In genomic region chr9:5321058-5321457, GRCh38 we compare ENCODE assay signal across 14 cellular contexts. TPM values are rescaled to one million over a fixed set of nuclear protein-coding genes. Genes with fewer than 3 reads are reported as not detected.
DNase-seq lines count a peak whose midpoint lies in the region; ATAC-seq and TF ChIP-seq lines count a peak whose summit lies in the region.
"Had no signal": no experiment of that assay in that cellular context is flagged by ENCODE, and none has a peak within 500 bp of the region (broad histone marks: within the 10 kb centered on the region; RNA-seq: fewer than 3 reads in every experiment).

No MANE protein-coding gene starts in this region.

- ATAC-seq in IMR-90 (ENCODE audit: low read depth): no peak
- ATAC-seq: gastroesophageal sphincter had no signal

- CTCF ChIA-PET in IMR-90 (lab: Yijun Ruan, JAX): interaction anchor here (1.1 to 1.5 kb wide), 3 partner anchors 31 to 280 kb away, joined by 3 to 4 read pairs (median 3); no protein-coding TSS in a partner anchor

- TF ChIP-seq POLR2A in IMR-90 (IDR thresholded peaks at IDR 0.05; ENCODE audit: low read depth, low read length): no peak

- no peaks in the 10 kb centered on the region for H3K9me2 ChIP-seq in hepatocyte (replicated peaks; ENCODE audit: insufficient read depth)
- no peaks in the 10 kb centered on the region for H3K9me2 ChIP-seq in Karpas-422 (replicated peaks; ENCODE audit: insufficient read depth, low read length)

- POLR2A ChIA-PET in IMR-90 (lab: Charles Lee; ENCODE audit: unreplicated experiment): no interaction called here

- H3K79me1 ChIP-seq in IMR-90 (ENCODE audit: low read depth in 1 of 2, low read length in 2 of 2) (no peaks in the 10 kb centered on the region), mesendoderm (ENCODE audit: low read length) (no peaks in the 10 kb centered on the region)

- H3K36me3 ChIP-seq in IMR-90 (ENCODE audit: control insufficient read depth, insufficient read depth, low read length): no peaks in the 10 kb centered on the region
- H3K36me3 ChIP-seq in brain microvascular endothelial cell (replicated peaks): no peaks in the 10 kb centered on the region
- H3K36me3 ChIP-seq in mesendoderm (ENCODE audit: control insufficient read depth, insufficient read depth, low read length): no peaks in the 10 kb centered on the region
- H3K36me3 ChIP-seq in hepatocyte (replicated peaks; ENCODE audit: insufficient read depth, low read depth): no peaks in the 10 kb centered on the region
- H3K36me3 ChIP-seq in tibial artery: no peaks in the 10 kb centered on the region
- H3K36me3 ChIP-seq in WERI-Rb-1: no peaks in the 10 kb centered on the region
- no peaks in the 10 kb centered on the region for H3K36me3 ChIP-seq in Karpas-422 (ENCODE audit: insufficient read depth, low read length)
- H3K36me3 ChIP-seq: gastroesophageal sphincter had no signal

- H4K5ac ChIP-seq in IMR-90 (ENCODE audit: low read depth, low read length) (no peak overlapping the region), mesendoderm (ENCODE audit: low read length) (no peak overlapping the region)

- intact Hi-C loops in IMR-90 (cut with micrococcal nuclease) (no loop called here), tibial artery (cut with DNase I; ENCODE audit: low total_unique reads) (loop anchor here (2.0 kb wide), 1 partner anchor 44 kb away; no protein-coding TSS in a partner anchor)

- no peak overlapping the region for H2AK9ac ChIP-seq in IMR-90 (replicated peaks; ENCODE audit: low read depth, low read length, poor library complexity)

- H3K4me2 ChIP-seq in IMR-90 (ENCODE audit: low read depth, low read length): no peak overlapping the region
- no peak overlapping the region for H3K4me2 ChIP-seq in mesendoderm (ENCODE audit: low read length)
- H3K4me2 ChIP-seq in hepatocyte: no peak overlapping the region
- no peak overlapping the region for H3K4me2 ChIP-seq in Karpas-422 (ENCODE audit: low read depth, low read length, poor library complexity, severe bottlenecking)

- dilution Hi-C loops in IMR-90 (cut with HindIII; ENCODE audit: low sequenced_read_pairs, unreplicated experiment): no loop called here

- no peak overlapping the region for H4K91ac ChIP-seq in IMR-90 (ENCODE audit: insufficient read depth, low read depth, low read length)

- no peaks in the 10 kb centered on the region for H3K79me2 ChIP-seq in mesendoderm (ENCODE audit: control insufficient read depth, insufficient read depth, low read length)
- no peaks in the 10 kb centered on the region for H3K79me2 ChIP-seq in hepatocyte
- H3K79me2 ChIP-seq in Karpas-422 (ENCODE audit: low read length): no peaks in the 10 kb centered on the region

- no peaks in the 10 kb centered on the region for H3K9me1 ChIP-seq in IMR-90 (ENCODE audit: insufficient read depth, low read length)

- H4K20me1 ChIP-seq in IMR-90 (ENCODE audit: insufficient read depth, low read length) (no peaks in the 10 kb centered on the region), hepatocyte (ENCODE audit: insufficient read depth, poor library complexity, severe bottlenecking) (no peaks in the 10 kb centered on the region), Karpas-422 (ENCODE audit: insufficient read depth, low read depth, low read length) (no peaks in the 10 kb centered on the region)

- DNase-seq in GM12865 (ENCODE audit: low read depth) (peak; percentile 5), IMR-90 (peak; percentile 22), brain microvascular endothelial cell (no peak), mesendoderm (peak; percentile 11), hepatocyte (ENCODE audit: low spot score) (no peak), tibial artery (no peak), WERI-Rb-1 (no peak), Karpas-422 (no peak)
- DNase-seq: islet precursor cell; NCI-H345; stimulated activated CD4-positive, alpha-beta T cell treated with anti-CD3 and anti-CD28 coated beads, Interleukin-12 subunit alpha, Interleukin-12 subunit beta, amount 100 ng/mL, for 4 hours; T-cell had no signal

- H3K9me3 ChIP-seq in IMR-90 (ENCODE audit: control insufficient read depth, insufficient read depth, low read length): no peaks in the 10 kb centered on the region
- H3K9me3 ChIP-seq in hepatocyte (ENCODE audit: low read depth): no peaks in the 10 kb centered on the region
- peaks cover 0 to 6% (median 0%) of the 10 kb centered on the region in 3 donors for H3K9me3 ChIP-seq in tibial artery
- no peaks in the 10 kb centered on the region for H3K9me3 ChIP-seq in WERI-Rb-1 (ENCODE audit: severe bottlenecking)
- 0 out of 2 replicates have a peak, but pooled peaks cover 3% of the 10 kb centered on the region for H3K9me3 ChIP-seq in Karpas-422 (ENCODE audit: low read length)
- H3K9me3 ChIP-seq: gastroesophageal sphincter had no signal

- in situ Hi-C loops in IMR-90 (cut with MboI; ENCODE audit: low sequenced_read_pairs) (no loop called here), brain microvascular endothelial cell (cut with HindIII; ENCODE audit: low pct_ligation_motif_present, low sequenced_read_pairs) (no loop called here)

- no peak for TF ChIP-seq CTCF in GM12865 (IDR thresholded peaks at IDR 0.05; ENCODE audit: insufficient read depth, low read depth, low read length, missing control alignments)
- peak; percentile 24; the same call in 1 of the 2 replicates for TF ChIP-seq CTCF in IMR-90 (conservative IDR thresholded peaks at IDR 0.05; ENCODE audit: low read depth, low read length)
- peak; percentile 10 for TF ChIP-seq CTCF in brain microvascular endothelial cell (IDR thresholded peaks at IDR 0.05; ENCODE audit: low read depth, low read length, missing control alignments)
- TF ChIP-seq CTCF in hepatocyte (IDR thresholded peaks at IDR 0.05; ENCODE audit: poor library complexity): no peak
- no peak for TF ChIP-seq CTCF in tibial artery (IDR thresholded peaks at IDR 0.05)
- no peak for TF ChIP-seq CTCF in WERI-Rb-1 (IDR thresholded peaks at IDR 0.05; ENCODE audit: low read depth, low read length)

- H2BK15ac ChIP-seq in IMR-90 (ENCODE audit: low read depth, low read length) (no peak overlapping the region), mesendoderm (replicated peaks; ENCODE audit: low read depth) (no peak overlapping the region)

- no peak for TF ChIP-seq RAD21 in IMR-90 (IDR thresholded peaks at IDR 0.05; ENCODE audit: low read length)

- no TSS peak for BruUV-seq in IMR-90 (replicated peaks; lab: Mats Ljungman, UMichigan)

- H2BK20ac ChIP-seq in IMR-90 (ENCODE audit: low read depth, low read length): no peak overlapping the region

- no peak overlapping the region for H4K8ac ChIP-seq in IMR-90 (ENCODE audit: low read depth in 2 of 2, low read length in 2 of 2)
- H4K8ac ChIP-seq in mesendoderm (ENCODE audit: low read depth, low read length): no peak overlapping the region

- H3K18ac ChIP-seq in IMR-90 (ENCODE audit: low read depth, low read length): no peak overlapping the region
- no peak overlapping the region for H3K18ac ChIP-seq in mesendoderm (ENCODE audit: low read length)

- no peak overlapping the region for H3K14ac ChIP-seq in IMR-90 (replicated peaks; ENCODE audit: low read depth, low read length)

- H2AK5ac ChIP-seq in IMR-90 (ENCODE audit: low read depth, low read length) (no peak overlapping the region), mesendoderm (ENCODE audit: low read length) (no peak overlapping the region)

- H2BK5ac ChIP-seq in IMR-90 (ENCODE audit: low read depth, low read length, poor library complexity, severe bottlenecking): no peak overlapping the region
- no peak overlapping the region for H2BK5ac ChIP-seq in mesendoderm (ENCODE audit: low read length)

- H3K4me1 ChIP-seq in IMR-90 (ENCODE audit: control insufficient read depth, insufficient read depth, low read length) (no peaks in the 10 kb centered on the region), mesendoderm (ENCODE audit: control insufficient read depth, low read depth, low read length) (no peaks in the 10 kb centered on the region), hepatocyte (ENCODE audit: insufficient read depth) (no peaks in the 10 kb centered on the region), tibial artery (no peaks in the 10 kb centered on the region), Karpas-422 (ENCODE audit: low read length) (no peaks in the 10 kb centered on the region)
- H3K4me1 ChIP-seq: gastroesophageal sphincter had no signal

- no peak overlapping the region for H3K9ac ChIP-seq in IMR-90 (ENCODE audit: low read depth, low read length)
- no peak overlapping the region for H3K9ac ChIP-seq in mesendoderm (ENCODE audit: low read length)
- H3K9ac ChIP-seq in Karpas-422 (ENCODE audit: low read length): no peak overlapping the region

- H2BK120ac ChIP-seq in IMR-90 (ENCODE audit: low read depth, low read length): no peak overlapping the region
- no peak overlapping the region for H2BK120ac ChIP-seq in mesendoderm (ENCODE audit: low read depth, low read length)

- H2AFZ ChIP-seq in IMR-90 (replicated peaks; ENCODE audit: low read length, poor library complexity): no peak overlapping the region
- no peak overlapping the region for H2AFZ ChIP-seq in hepatocyte
- no peak overlapping the region for H2AFZ ChIP-seq in Karpas-422 (ENCODE audit: low read length)

- no CpG with 5 or more reads among the region's 1 CpG for WGBS in IMR-90 (ENCODE audit: extremely low coverage in 2 of 2, insufficient read length in 1 of 2), 2 experiments
- no CpG with 5 or more reads among the region's 1 CpG for WGBS in mesendoderm (ENCODE audit: extremely low coverage, insufficient coverage, low lambda C conversion rate)
- WGBS in hepatocyte (ENCODE audit: low lambda C conversion rate, missing lambda C conversion rate): 49% methylated on average over 1 of the region's 1 CpG

- no peaks in the 10 kb centered on the region for H3K27me3 ChIP-seq in IMR-90 (ENCODE audit: control insufficient read depth, insufficient read depth, low read length)
- no peaks in the 10 kb centered on the region for H3K27me3 ChIP-seq in brain microvascular endothelial cell (replicated peaks)
- no peaks in the 10 kb centered on the region for H3K27me3 ChIP-seq in mesendoderm (ENCODE audit: insufficient read depth, low read length, poor library complexity)
- H3K27me3 ChIP-seq in hepatocyte: no peaks in the 10 kb centered on the region
- H3K27me3 ChIP-seq in tibial artery: no peaks in the 10 kb centered on the region
- H3K27me3 ChIP-seq in WERI-Rb-1 (ENCODE audit: insufficient read depth, low read depth, severe bottlenecking): no peaks in the 10 kb centered on the region
- H3K27me3 ChIP-seq in Karpas-422 (ENCODE audit: low read length): no peaks in the 10 kb centered on the region
- H3K27me3 ChIP-seq: gastroesophageal sphincter had no signal

- H3K4me3 ChIP-seq in GM12865 (ENCODE audit: low read depth, low read length): no peak overlapping the region
- no peak overlapping the region for H3K4me3 ChIP-seq in IMR-90 (ENCODE audit: insufficient read depth, low read depth, low read length)
- no peak overlapping the region for H3K4me3 ChIP-seq in brain microvascular endothelial cell (ENCODE audit: low read depth, low read length)
- H3K4me3 ChIP-seq in mesendoderm (ENCODE audit: low read length): no peak overlapping the region
- H3K4me3 ChIP-seq in hepatocyte: no peak overlapping the region
- H3K4me3 ChIP-seq in tibial artery: no peak overlapping the region
- no peak overlapping the region for H3K4me3 ChIP-seq in WERI-Rb-1 (ENCODE audit: low read depth, low read length)
- H3K4me3 ChIP-seq in Karpas-422 (ENCODE audit: low read length): no peak overlapping the region
- H3K4me3 ChIP-seq: gastroesophageal sphincter had no signal

- H3K4ac ChIP-seq in IMR-90 (ENCODE audit: low read depth, low read length) (no peak overlapping the region), mesendoderm (ENCODE audit: low read depth, low read length) (no peak overlapping the region)

- H3K23ac ChIP-seq in IMR-90 (ENCODE audit: low read depth, low read length) (no peak overlapping the region), mesendoderm (ENCODE audit: low read length) (no peak overlapping the region)

- H3K27ac ChIP-seq in IMR-90 (ENCODE audit: insufficient read depth, low read length): no peak overlapping the region
- no peak overlapping the region for H3K27ac ChIP-seq in brain microvascular endothelial cell
- no peak overlapping the region for H3K27ac ChIP-seq in mesendoderm (ENCODE audit: low read depth, low read length)
- no peak overlapping the region for H3K27ac ChIP-seq in hepatocyte
- H3K27ac ChIP-seq in tibial artery: no peak overlapping the region
- H3K27ac ChIP-seq in WERI-Rb-1: no peak overlapping the region
- no peak overlapping the region for H3K27ac ChIP-seq in Karpas-422 (ENCODE audit: low read length)
- H3K27ac ChIP-seq: gastroesophageal sphincter had no signal

- H3K56ac ChIP-seq in IMR-90 (ENCODE audit: extremely low read depth, insufficient read depth, low read length) (no peak overlapping the region), mesendoderm (ENCODE audit: low read length) (no peak overlapping the region)

RNA-seq across cellular contexts. Expression of gene RLN2, which starts 16.5 kb away (rescaled TPM):
- total RNA-seq in IMR-90 (2012; rRNA removed) (not detected in 2 replicates), hepatocyte (0.87 TPM in 1 of 2 replicates, not detected in the other)
- polyA plus RNA-seq in IMR-90 (2012; rRNA removed) (not detected in 2 replicates), hepatocyte (0.70 and 0.81 TPM in 2 replicates)
- 0.08 TPM in 1 of 2 replicates, not detected in the other for polyA plus RNA-seq in IMR-90 (2012; cell fraction: cytosol; rRNA removed)
- polyA plus RNA-seq in IMR-90 (2012; cell fraction: nucleus; rRNA removed; ENCODE audit: low replicate concordance): not detected in 2 replicates
- 3.2 TPM for polyA plus RNA-seq in mesendoderm (2013, experiment 1 of 2)
- 3.1 TPM for polyA plus RNA-seq in mesendoderm (2013, experiment 2 of 2)
- total RNA-seq in Karpas-422 (2014; rRNA removed; shearing (Covaris generic); ENCODE audit: low replicate concordance): not detected in 2 replicates
- total RNA-seq: gastroesophageal sphincter, omental fat pad had no signal

RNA-seq across cellular contexts. Expression of gene RLN1, which starts 18.6 kb away (rescaled TPM):
- total RNA-seq in IMR-90 (2012; rRNA removed) (not detected in 2 replicates), hepatocyte (not detected in 2 replicates)
- polyA plus RNA-seq in IMR-90 (2012; rRNA removed) (not detected in 2 replicates), hepatocyte (0.34 and 0.49 TPM in 2 replicates)
- polyA plus RNA-seq in IMR-90 (2012; cell fraction: cytosol; rRNA removed): not detected in 2 replicates
- not detected in 2 replicates for polyA plus RNA-seq in IMR-90 (2012; cell fraction: nucleus; rRNA removed; ENCODE audit: low replicate concordance)
- 0.58 TPM for polyA plus RNA-seq in mesendoderm (2013, experiment 1 of 2)
- 0.73 TPM for polyA plus RNA-seq in mesendoderm (2013, experiment 2 of 2)
- 0.37 TPM in 1 of 2 replicates, not detected in the other for total RNA-seq in Karpas-422 (2014; rRNA removed; shearing (Covaris generic); ENCODE audit: low replicate concordance)
- total RNA-seq: gastroesophageal sphincter, omental fat pad had no signal

Comparison
In these comparisons a context has a peak if more than half of its experiments do, and no peak if none do; other contexts are left out.
1. DNase-seq: peak in GM12865 (single experiment), IMR-90 (single experiment) and mesendoderm (single experiment); none in brain microvascular endothelial cell (single experiment), hepatocyte (single experiment), tibial artery (0 of 2), WERI-Rb-1 (single experiment) and Karpas-422 (single experiment).
2. CTCF ChIP-seq: peak in IMR-90 (single experiment) and brain microvascular endothelial cell (single experiment); none in GM12865 (single experiment), hepatocyte (single experiment), tibial artery (0 of 2) and WERI-Rb-1 (single experiment).